Comparison of ENCODE assay signal across 20 cellular contexts in the genomic region with DNA sequence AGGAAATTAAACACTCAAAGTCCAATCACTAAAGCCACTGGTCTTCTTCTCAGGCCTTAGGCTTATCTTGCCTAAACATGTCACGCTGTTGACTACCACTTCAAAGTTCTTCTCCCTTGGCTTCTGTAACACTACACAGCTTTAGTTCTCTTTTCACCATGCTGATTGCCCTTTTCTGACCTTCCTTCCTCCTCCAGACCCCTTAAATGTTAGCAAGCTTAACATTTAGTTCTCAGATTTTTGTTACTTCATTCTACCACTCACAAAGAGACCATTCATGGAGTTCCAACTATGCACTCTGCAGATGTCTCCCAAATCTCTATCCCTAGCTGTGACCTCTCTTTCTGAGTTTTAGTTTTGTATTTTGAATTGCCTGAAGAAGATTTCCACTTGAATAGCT.
DNase-seq lines count a peak whose midpoint lies in the region; ATAC-seq and TF ChIP-seq lines count a peak whose summit lies in the region.
"Had no signal": no experiment of that assay in that cellular context is flagged by ENCODE, and none has a peak within 500 bp of the region (broad histone marks: within the 10 kb centered on the region; RNA-seq: fewer than 3 reads in every experiment).

No MANE protein-coding gene starts in this region.

- no peak overlapping the region for H3K9ac ChIP-seq in BLaER1

- H3K4me1 Mint-ChIP-seq in nephron progenitor cell, result peaks cover 56% of the 10 kb centered on the region
- no peaks in the 10 kb centered on the region for H3K4me1 Mint-ChIP-seq in MCF 10A (ENCODE audit: insufficient read depth, unreplicated experiment)
- H3K4me1 Mint-ChIP-seq: activated CD4-positive, alpha-beta T cell treated with anti-CD3 and anti-CD28 coated beads, Interleukin-2, amount 10 ng/mL, durations not matched to agents 7 days and 5 days; CD4-positive, alpha-beta memory T cell; memory B cell had no signal

- DNase-seq in SK-MEL-5 (ENCODE audit: low read depth, low spot score) (peak; percentile 83), epidermal melanocyte (ENCODE audit: insufficient read length, low spot score) (peak; percentile 40), nephron progenitor cell (no peak), MCF 10A (ENCODE audit: unreplicated experiment) (no peak), NCI-H1092 (lab: John Stamatoyannopoulos, UW) (no peak)
- DNase-seq: activated CD4-positive, alpha-beta T cell treated with anti-CD3 and anti-CD28 coated beads, Interleukin-2, amount 10 ng/mL, durations not matched to agents 7 days and 5 days; activated CD8-positive, alpha-beta memory T cell treated with anti-CD3 and anti-CD28 coated beads, Interleukin-2, amount 50 U/mL, for 4 hours; amniotic stem cell; CD4-positive, alpha-beta memory T cell; IMR-90; naive thymus-derived CD8-positive, alpha-beta T cell; NCI-H187; NCI-H345; testis had no signal

- no peaks in the 10 kb centered on the region for H3K27me3 ChIP-seq in BLaER1
- H3K27me3 ChIP-seq: testis had no signal

- peaks cover 43% of the 10 kb centered on the region for H3K36me3 ChIP-seq in BLaER1

- POLR2A ChIA-PET in MCF 10A (lab: Yijun Ruan, JAX), result interaction anchor here (1.0 kb wide), 1 partner anchor 9 kb away, joined by 3 read pairs; no protein-coding TSS in a partner anchor

- H3K4me3 Mint-ChIP-seq in nephron progenitor cell, result peak overlapping the region; percentile 33
- no peak overlapping the region for H3K4me3 Mint-ChIP-seq in MCF 10A (ENCODE audit: unreplicated experiment)
- H3K4me3 Mint-ChIP-seq: activated CD4-positive, alpha-beta T cell treated with anti-CD3 and anti-CD28 coated beads, Interleukin-2, amount 10 ng/mL, durations not matched to agents 7 days and 5 days; memory B cell; naive thymus-derived CD8-positive, alpha-beta T cell had no signal

- no TSS peak for BruUV-seq in MCF 10A (replicated peaks; lab: Mats Ljungman, UMichigan)

- in situ Hi-C loops in SK-MEL-5 (cut with HindIII; ENCODE audit: low pct_unique_long_range_greater_than_20kb, low sequenced_read_pairs), result no loop called here

- H3K9me3 Mint-ChIP-seq in nephron progenitor cell, result no peaks in the 10 kb centered on the region
- H3K9me3 Mint-ChIP-seq in MCF 10A (ENCODE audit: unreplicated experiment), result no peaks in the 10 kb centered on the region
- H3K9me3 Mint-ChIP-seq: activated CD4-positive, alpha-beta T cell treated with anti-CD3 and anti-CD28 coated beads, Interleukin-2, amount 10 ng/mL, durations not matched to agents 7 days and 5 days; CD4-positive, alpha-beta memory T cell; memory B cell; naive thymus-derived CD8-positive, alpha-beta T cell had no signal

- H3K27me3 Mint-ChIP-seq in nephron progenitor cell (ENCODE audit: low read depth, poor library complexity) (no peaks in the 10 kb centered on the region), MCF 10A (ENCODE audit: insufficient read depth, unreplicated experiment) (no peaks in the 10 kb centered on the region)
- H3K27me3 Mint-ChIP-seq: activated CD4-positive, alpha-beta T cell treated with anti-CD3 and anti-CD28 coated beads, Interleukin-2, amount 10 ng/mL, durations not matched to agents 7 days and 5 days; CD4-positive, alpha-beta memory T cell; memory B cell; naive thymus-derived CD8-positive, alpha-beta T cell; progenitor cell of endocrine pancreas had no signal

- H3K4me1 ChIP-seq in BLaER1, result peaks cover 43% of the 10 kb centered on the region
- H3K4me1 ChIP-seq: testis had no signal

- H3K4me2 ChIP-seq in BLaER1, result peak overlapping the region; percentile 39

- H3K27ac Mint-ChIP-seq in nephron progenitor cell (peak overlapping the region; percentile 99), MCF 10A (ENCODE audit: low read depth, unreplicated experiment) (no peak overlapping the region)
- H3K27ac Mint-ChIP-seq: activated CD4-positive, alpha-beta T cell treated with anti-CD3 and anti-CD28 coated beads, Interleukin-2, amount 10 ng/mL, durations not matched to agents 7 days and 5 days; memory B cell; progenitor cell of endocrine pancreas had no signal

- H4K20me1 ChIP-seq in BLaER1, result no peaks in the 10 kb centered on the region

- intact Hi-C loops in MCF 10A (cut with micrococcal nuclease), result no loop called here

- TF ChIP-seq CTCF in nephron progenitor cell (IDR thresholded peaks at IDR 0.05) (no peak), MCF 10A (IDR thresholded peaks at IDR 0.05; ENCODE audit: unreplicated experiment) (no peak)

- H3K27ac ChIP-seq in BLaER1, result no peak overlapping the region
- H3K27ac ChIP-seq: HL-60, testis had no signal

- H3K36me3 Mint-ChIP-seq in nephron progenitor cell (ENCODE audit: low read depth) (peaks cover 52% of the 10 kb centered on the region), MCF 10A (ENCODE audit: insufficient read depth, unreplicated experiment) (peaks cover 32% of the 10 kb centered on the region)

- no peak overlapping the region for H3K4me3 ChIP-seq in BLaER1
- H3K4me3 ChIP-seq: testis had no signal

- ATAC-seq in HG03565 (IDR thresholded peaks at IDR 0.05; ENCODE audit: unreplicated experiment), result no peak
- no peak for ATAC-seq in HG02759 (IDR thresholded peaks at IDR 0.05; ENCODE audit: unreplicated experiment)
- ATAC-seq: naive thymus-derived CD8-positive, alpha-beta T cell had no signal

- CTCF ChIA-PET in MCF 10A (lab: Yijun Ruan, JAX), result interaction anchor here (0.5 to 1.4 kb wide), 4 partner anchors 11 to 131 kb away, joined by 3 to 7 read pairs (median 4); no protein-coding TSS in a partner anchor

- no peaks in the 10 kb centered on the region for H3K9me3 ChIP-seq in BLaER1
- H3K9me3 ChIP-seq: testis had no signal

Comparison
In these comparisons a context has a peak if more than half of its experiments do, and no peak if none do; other contexts are left out.
1. DNase-seq: peak in SK-MEL-5 (single experiment) and epidermal melanocyte (single experiment); none in nephron progenitor cell (single experiment), MCF 10A (single experiment) and NCI-H1092 (single experiment).